14 cellular contexts compared by ENCODE assay signal in the genomic region with DNA sequence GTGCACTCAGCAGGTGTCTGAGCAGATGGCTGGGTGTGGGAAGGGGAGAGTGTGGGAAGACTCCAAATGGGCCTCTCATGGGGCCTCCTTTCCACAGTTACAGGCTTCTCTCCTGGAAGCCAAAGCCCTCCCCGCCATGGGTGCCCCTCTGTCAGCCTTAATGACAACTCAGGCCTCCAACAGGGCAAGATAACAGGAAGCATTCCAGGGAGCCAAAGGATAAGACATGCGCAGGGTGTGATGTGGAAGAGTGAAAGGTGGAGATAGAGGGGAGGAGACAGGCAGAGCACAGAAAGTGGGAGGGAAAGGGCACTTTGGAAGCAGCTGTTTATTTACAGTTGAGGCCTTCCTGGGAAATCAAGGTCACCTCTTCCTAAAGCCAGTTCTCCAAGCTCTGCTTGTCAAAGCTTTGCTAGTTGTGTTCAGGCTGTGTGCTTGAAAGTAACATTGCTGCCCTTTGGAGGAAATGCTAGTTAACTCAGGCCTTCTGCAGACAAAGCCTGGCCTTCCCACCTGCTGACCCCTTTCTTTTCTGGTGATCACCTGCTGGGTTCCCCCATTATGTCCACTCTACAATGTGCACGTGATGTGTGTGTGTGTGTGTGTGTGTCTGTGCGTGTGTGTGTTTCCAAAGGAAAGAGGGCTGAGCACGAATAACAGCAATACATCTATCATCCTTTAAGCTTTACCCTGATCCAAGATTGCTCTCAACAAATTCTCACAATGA. TPM values are rescaled to one million over a fixed set of nuclear protein-coding genes. Genes with fewer than 3 reads are reported as not detected.
DNase-seq lines count a peak whose midpoint lies in the region; ATAC-seq lines count a peak whose summit lies in the region.
"Had no signal": no experiment of that assay in that cellular context is flagged by ENCODE, and none has a peak within 500 bp of the region (broad histone marks: within the 10 kb centered on the region; RNA-seq: fewer than 3 reads in every experiment).

No MANE protein-coding gene starts in this region.

- H3K4me3 Mint-ChIP-seq in T-helper 17 cell = no peak overlapping the region
- H3K4me3 Mint-ChIP-seq: CD4-positive, CD25-positive, alpha-beta regulatory T cell; natural killer cell had no signal

- H3K4me1 Mint-ChIP-seq in T-helper 17 cell = peaks cover 8% of the 10 kb centered on the region

- H3K9me3 ChIP-seq in T-helper 17 cell (ENCODE audit: control insufficient read depth, low read length, poor library complexity, severe bottlenecking) = no peaks in the 10 kb centered on the region
- H3K9me3 ChIP-seq: testis had no signal

- no peak overlapping the region for H3K27ac Mint-ChIP-seq in T-helper 17 cell
- H3K27ac Mint-ChIP-seq: CD4-positive, CD25-positive, alpha-beta regulatory T cell; natural killer cell had no signal

- no peak for ATAC-seq in T-helper 17 cell
- no peak for ATAC-seq in HG03175 (IDR thresholded peaks at IDR 0.05; ENCODE audit: unreplicated experiment)
- ATAC-seq: natural killer cell, SK-N-SH treated with all-trans-retinoic acid at 6 μM for 48 hours had no signal

- peak; percentile 74 for DNase-seq in DMS53 (lab: John Stamatoyannopoulos, UW)
- DNase-seq in NCI-H1092 (lab: John Stamatoyannopoulos, UW) = peak; percentile 60
- peak; percentile 32 for DNase-seq in NCI-H748 treated with DMSO at 0.1 percent for 48 hours (lab: John Stamatoyannopoulos, UW)
- peak; percentile 62 for DNase-seq in islet precursor cell
- DNase-seq in T-helper 17 cell = no peak
- DNase-seq in COLO829 (ENCODE audit: low spot score) = no peak
- DNase-seq in NAMALWA (ENCODE audit: low spot score) = no peak
- DNase-seq: CD4-positive, CD25-positive, alpha-beta regulatory T cell; Kasumi-1; kidney glomerular epithelial cell; natural killer cell; testis had no signal

- H3K36me3 Mint-ChIP-seq in T-helper 17 cell (ENCODE audit: low read depth) = no peaks in the 10 kb centered on the region
- H3K36me3 Mint-ChIP-seq: CD4-positive, CD25-positive, alpha-beta regulatory T cell; natural killer cell had no signal

- H3K27me3 Mint-ChIP-seq in T-helper 17 cell = no peaks in the 10 kb centered on the region

RNA-seq across cellular contexts. Expression of a gene that starts 35.2 kb away (rescaled TPM):
- 10 to 100 TPM; 79.8 to 82.9 TPM for total RNA-seq in T-helper 17 cell

Comparison
In these comparisons a context has a peak if more than half of its experiments do, and no peak if none do; other contexts are left out.
1. DNase-seq: peak in DMS53 (single experiment), NCI-H1092 (single experiment), NCI-H748 treated with DMSO at 0.1 percent for 48 hours (single experiment) and islet precursor cell (single experiment); none in T-helper 17 cell (0 of 3), COLO829 (single experiment) and NAMALWA (single experiment).